Comparison of ENCODE assay signal across 2 cellular contexts in the genomic region with DNA sequence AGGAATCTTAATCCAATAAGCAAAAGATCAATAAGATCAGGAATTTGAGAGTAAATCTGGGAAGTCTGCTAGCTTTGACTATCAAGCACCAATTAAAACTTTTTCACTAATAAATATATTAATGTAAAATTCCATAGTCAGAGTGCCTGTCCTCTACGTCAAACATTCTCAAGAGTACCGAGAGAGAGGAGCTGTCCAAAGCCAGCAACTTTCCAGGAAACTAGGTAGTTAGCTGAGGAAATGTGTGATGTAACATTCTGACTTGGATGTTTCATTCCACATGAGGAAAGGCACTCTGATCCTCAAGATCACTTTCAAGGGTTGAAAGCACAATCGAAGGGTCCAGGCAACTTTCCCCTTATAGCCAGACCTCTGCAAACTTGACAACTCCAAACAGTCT.
TF ChIP-seq lines count a peak whose summit lies in the region.

No MANE protein-coding gene starts in this region.

TF ChIP-seq in SK-N-SH, 30 proteins besides CTCF, POLR2A, EP300 and RAD21 (continued from another document):
- TF ChIP-seq, protein P1, sequence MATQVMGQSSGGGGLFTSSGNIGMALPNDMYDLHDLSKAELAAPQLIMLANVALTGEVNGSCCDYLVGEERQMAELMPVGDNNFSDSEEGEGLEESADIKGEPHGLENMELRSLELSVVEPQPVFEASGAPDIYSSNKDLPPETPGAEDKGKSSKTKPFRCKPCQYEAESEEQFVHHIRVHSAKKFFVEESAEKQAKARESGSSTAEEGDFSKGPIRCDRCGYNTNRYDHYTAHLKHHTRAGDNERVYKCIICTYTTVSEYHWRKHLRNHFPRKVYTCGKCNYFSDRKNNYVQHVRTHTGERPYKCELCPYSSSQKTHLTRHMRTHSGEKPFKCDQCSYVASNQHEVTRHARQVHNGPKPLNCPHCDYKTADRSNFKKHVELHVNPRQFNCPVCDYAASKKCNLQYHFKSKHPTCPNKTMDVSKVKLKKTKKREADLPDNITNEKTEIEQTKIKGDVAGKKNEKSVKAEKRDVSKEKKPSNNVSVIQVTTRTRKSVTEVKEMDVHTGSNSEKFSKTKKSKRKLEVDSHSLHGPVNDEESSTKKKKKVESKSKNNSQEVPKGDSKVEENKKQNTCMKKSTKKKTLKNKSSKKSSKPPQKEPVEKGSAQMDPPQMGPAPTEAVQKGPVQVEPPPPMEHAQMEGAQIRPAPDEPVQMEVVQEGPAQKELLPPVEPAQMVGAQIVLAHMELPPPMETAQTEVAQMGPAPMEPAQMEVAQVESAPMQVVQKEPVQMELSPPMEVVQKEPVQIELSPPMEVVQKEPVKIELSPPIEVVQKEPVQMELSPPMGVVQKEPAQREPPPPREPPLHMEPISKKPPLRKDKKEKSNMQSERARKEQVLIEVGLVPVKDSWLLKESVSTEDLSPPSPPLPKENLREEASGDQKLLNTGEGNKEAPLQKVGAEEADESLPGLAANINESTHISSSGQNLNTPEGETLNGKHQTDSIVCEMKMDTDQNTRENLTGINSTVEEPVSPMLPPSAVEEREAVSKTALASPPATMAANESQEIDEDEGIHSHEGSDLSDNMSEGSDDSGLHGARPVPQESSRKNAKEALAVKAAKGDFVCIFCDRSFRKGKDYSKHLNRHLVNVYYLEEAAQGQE (IDR thresholded peaks at IDR 0.05; ENCODE audit: low read depth, low read length): peak; percentile 63; the same call in 1 of the 2 replicates

TF ChIP-seq in SK-N-SH treated with all-trans-retinoic acid at 6 μM for 48 hours, 23 proteins besides CTCF, POLR2A, EP300 and RAD21 (continued from another document):
- TF ChIP-seq, protein P2, sequence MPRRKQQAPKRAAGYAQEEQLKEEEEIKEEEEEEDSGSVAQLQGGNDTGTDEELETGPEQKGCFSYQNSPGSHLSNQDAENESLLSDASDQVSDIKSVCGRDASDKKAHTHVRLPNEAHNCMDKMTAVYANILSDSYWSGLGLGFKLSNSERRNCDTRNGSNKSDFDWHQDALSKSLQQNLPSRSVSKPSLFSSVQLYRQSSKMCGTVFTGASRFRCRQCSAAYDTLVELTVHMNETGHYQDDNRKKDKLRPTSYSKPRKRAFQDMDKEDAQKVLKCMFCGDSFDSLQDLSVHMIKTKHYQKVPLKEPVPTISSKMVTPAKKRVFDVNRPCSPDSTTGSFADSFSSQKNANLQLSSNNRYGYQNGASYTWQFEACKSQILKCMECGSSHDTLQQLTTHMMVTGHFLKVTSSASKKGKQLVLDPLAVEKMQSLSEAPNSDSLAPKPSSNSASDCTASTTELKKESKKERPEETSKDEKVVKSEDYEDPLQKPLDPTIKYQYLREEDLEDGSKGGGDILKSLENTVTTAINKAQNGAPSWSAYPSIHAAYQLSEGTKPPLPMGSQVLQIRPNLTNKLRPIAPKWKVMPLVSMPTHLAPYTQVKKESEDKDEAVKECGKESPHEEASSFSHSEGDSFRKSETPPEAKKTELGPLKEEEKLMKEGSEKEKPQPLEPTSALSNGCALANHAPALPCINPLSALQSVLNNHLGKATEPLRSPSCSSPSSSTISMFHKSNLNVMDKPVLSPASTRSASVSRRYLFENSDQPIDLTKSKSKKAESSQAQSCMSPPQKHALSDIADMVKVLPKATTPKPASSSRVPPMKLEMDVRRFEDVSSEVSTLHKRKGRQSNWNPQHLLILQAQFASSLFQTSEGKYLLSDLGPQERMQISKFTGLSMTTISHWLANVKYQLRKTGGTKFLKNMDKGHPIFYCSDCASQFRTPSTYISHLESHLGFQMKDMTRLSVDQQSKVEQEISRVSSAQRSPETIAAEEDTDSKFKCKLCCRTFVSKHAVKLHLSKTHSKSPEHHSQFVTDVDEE (CRISPR knock-in tag; IDR thresholded peaks at IDR 0.05): no peak
- TF ChIP-seq, protein P3, sequence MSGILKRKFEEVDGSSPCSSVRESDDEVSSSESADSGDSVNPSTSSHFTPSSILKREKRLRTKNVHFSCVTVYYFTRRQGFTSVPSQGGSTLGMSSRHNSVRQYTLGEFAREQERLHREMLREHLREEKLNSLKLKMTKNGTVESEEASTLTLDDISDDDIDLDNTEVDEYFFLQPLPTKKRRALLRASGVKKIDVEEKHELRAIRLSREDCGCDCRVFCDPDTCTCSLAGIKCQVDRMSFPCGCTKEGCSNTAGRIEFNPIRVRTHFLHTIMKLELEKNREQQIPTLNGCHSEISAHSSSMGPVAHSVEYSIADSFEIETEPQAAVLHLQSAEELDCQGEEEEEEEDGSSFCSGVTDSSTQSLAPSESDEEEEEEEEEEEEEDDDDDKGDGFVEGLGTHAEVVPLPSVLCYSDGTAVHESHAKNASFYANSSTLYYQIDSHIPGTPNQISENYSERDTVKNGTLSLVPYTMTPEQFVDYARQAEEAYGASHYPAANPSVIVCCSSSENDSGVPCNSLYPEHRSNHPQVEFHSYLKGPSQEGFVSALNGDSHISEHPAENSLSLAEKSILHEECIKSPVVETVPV (CRISPR knock-in tag; IDR thresholded peaks at IDR 0.05): no peak
- TF ChIP-seq, protein P4, sequence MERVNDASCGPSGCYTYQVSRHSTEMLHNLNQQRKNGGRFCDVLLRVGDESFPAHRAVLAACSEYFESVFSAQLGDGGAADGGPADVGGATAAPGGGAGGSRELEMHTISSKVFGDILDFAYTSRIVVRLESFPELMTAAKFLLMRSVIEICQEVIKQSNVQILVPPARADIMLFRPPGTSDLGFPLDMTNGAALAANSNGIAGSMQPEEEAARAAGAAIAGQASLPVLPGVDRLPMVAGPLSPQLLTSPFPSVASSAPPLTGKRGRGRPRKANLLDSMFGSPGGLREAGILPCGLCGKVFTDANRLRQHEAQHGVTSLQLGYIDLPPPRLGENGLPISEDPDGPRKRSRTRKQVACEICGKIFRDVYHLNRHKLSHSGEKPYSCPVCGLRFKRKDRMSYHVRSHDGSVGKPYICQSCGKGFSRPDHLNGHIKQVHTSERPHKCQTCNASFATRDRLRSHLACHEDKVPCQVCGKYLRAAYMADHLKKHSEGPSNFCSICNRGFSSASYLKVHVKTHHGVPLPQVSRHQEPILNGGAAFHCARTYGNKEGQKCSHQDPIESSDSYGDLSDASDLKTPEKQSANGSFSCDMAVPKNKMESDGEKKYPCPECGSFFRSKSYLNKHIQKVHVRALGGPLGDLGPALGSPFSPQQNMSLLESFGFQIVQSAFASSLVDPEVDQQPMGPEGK (CRISPR knock-in tag; IDR thresholded peaks at IDR 0.05; ENCODE audit: borderline replicate concordance): no peak
- TF ChIP-seq, protein P5, sequence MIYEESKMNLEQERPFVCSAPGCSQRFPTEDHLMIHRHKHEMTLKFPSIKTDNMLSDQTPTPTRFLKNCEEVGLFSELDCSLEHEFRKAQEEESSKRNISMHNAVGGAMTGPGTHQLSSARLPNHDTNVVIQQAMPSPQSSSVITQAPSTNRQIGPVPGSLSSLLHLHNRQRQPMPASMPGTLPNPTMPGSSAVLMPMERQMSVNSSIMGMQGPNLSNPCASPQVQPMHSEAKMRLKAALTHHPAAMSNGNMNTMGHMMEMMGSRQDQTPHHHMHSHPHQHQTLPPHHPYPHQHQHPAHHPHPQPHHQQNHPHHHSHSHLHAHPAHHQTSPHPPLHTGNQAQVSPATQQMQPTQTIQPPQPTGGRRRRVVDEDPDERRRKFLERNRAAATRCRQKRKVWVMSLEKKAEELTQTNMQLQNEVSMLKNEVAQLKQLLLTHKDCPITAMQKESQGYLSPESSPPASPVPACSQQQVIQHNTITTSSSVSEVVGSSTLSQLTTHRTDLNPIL (CRISPR knock-in tag; IDR thresholded peaks at IDR 0.05; ENCODE audit: low read depth): no peak
- TF ChIP-seq SNAI2 (CRISPR knock-in tag; IDR thresholded peaks at IDR 0.05) (no peak), PPARA (CRISPR knock-in tag; IDR thresholded peaks at IDR 0.05; ENCODE audit: borderline replicate concordance) (no peak), OSR1 (CRISPR knock-in tag; IDR thresholded peaks at IDR 0.05) (no peak), TCF4 (CRISPR knock-in tag; IDR thresholded peaks at IDR 0.05; ENCODE audit: borderline replicate concordance) (no peak), ZFP3 (CRISPR knock-in tag; IDR thresholded peaks at IDR 0.05) (no peak), CSDC2 (CRISPR knock-in tag; IDR thresholded peaks at IDR 0.05) (no peak), ZC3H10 (CRISPR knock-in tag; IDR thresholded peaks at IDR 0.05) (no peak), ARNTL (CRISPR knock-in tag; IDR thresholded peaks at IDR 0.05; ENCODE audit: borderline replicate concordance, low read depth) (no peak), TOX (CRISPR knock-in tag; IDR thresholded peaks at IDR 0.05; ENCODE audit: borderline replicate concordance) (no peak), GLIS3 (CRISPR knock-in tag; IDR thresholded peaks at IDR 0.05) (no peak), RARB (CRISPR knock-in tag; IDR thresholded peaks at IDR 0.05) (no peak)
- TF ChIP-seq, protein P6, sequence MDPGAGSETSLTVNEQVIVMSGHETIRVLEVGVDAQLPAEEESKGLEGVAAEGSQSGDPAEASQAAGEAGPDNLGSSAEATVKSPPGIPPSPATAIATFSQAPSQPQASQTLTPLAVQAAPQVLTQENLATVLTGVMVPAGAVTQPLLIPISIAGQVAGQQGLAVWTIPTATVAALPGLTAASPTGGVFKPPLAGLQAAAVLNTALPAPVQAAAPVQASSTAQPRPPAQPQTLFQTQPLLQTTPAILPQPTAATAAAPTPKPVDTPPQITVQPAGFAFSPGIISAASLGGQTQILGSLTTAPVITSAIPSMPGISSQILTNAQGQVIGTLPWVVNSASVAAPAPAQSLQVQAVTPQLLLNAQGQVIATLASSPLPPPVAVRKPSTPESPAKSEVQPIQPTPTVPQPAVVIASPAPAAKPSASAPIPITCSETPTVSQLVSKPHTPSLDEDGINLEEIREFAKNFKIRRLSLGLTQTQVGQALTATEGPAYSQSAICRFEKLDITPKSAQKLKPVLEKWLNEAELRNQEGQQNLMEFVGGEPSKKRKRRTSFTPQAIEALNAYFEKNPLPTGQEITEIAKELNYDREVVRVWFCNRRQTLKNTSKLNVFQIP (CRISPR knock-in tag; IDR thresholded peaks at IDR 0.05; ENCODE audit: borderline replicate concordance, low read depth): no peak
